In genomic region chr9:133536536-133536935, GRCh38 we compare ENCODE assay signal across 24 cellular contexts. TPM values are rescaled to one million over a fixed set of nuclear protein-coding genes. Genes with fewer than 3 reads are reported as not detected.
DNase-seq lines count a peak whose midpoint lies in the region; ATAC-seq, FAIRE-seq and TF ChIP-seq lines count a peak whose summit lies in the region.
"Had no signal": no experiment of that assay in that cellular context is flagged by ENCODE, and none has a peak within 500 bp of the region (broad histone marks: within the 10 kb centered on the region; RNA-seq: fewer than 3 reads in every experiment).

No MANE protein-coding gene starts in this region.

- H4K20me1 ChIP-seq in K562 (replicated peaks; ENCODE audit: control insufficient read depth, insufficient read depth, low read length), result peaks cover 27% of the 10 kb centered on the region
- no peaks in the 10 kb centered on the region for H4K20me1 ChIP-seq in smooth muscle cell (ENCODE audit: low read depth)

- peak overlapping the region; percentile 69 for H3K4me3 ChIP-seq in left ventricle myocardium inferior
- H3K4me3 ChIP-seq in heart right ventricle, result peak overlapping the region in 2 of 10 donors; percentile 59 to 60
- no peak overlapping the region for H3K4me3 ChIP-seq in K562
- H3K4me3 ChIP-seq in lower lobe of right lung, result peak overlapping the region; percentile 59
- H3K4me3 ChIP-seq in smooth muscle cell, result no peak overlapping the region
- H3K4me3 ChIP-seq: BLaER1 treated with 17β-estradiol and CSF1 and Interleukin-3, amounts not matched to agents 10 nM and 100 nM; GM23338 had no signal

- H3K9me1 ChIP-seq in K562 (ENCODE audit: control insufficient read depth, insufficient read depth, low read length), result no peaks in the 10 kb centered on the region

- H3K9ac ChIP-seq in K562 (ENCODE audit: insufficient read depth in 1 of 2, low read depth in 2 of 2, low read length in 2 of 2) (no peak overlapping the region; a peak in 1 of 4 replicates), smooth muscle cell (ENCODE audit: low read depth) (no peak overlapping the region)
- H3K9ac ChIP-seq: BLaER1 treated with 17β-estradiol and CSF1 and Interleukin-3, amounts not matched to agents 10 nM and 100 nM had no signal

- POLR2A ChIA-PET in K562 (lab: Yijun Ruan, JAX), result interaction anchor here (0.6 kb wide), 1 partner anchor 189 kb away, joined by 3 read pairs; the partner anchor contains the start of genes MED22 and RPL7A
- POLR2A ChIA-PET in activated CD4-positive, alpha-beta memory T cell treated with anti-CD3 and anti-CD28 coated beads for 36 hours (lab: Charles Lee), result no interaction called here

- H3K4me2 ChIP-seq in K562 (ENCODE audit: insufficient read depth, low read length) (no peak overlapping the region), smooth muscle cell (no peak overlapping the region)
- H3K4me2 ChIP-seq: GM23338 had no signal

- H3K4me1 ChIP-seq in left ventricle myocardium inferior (peaks cover 73% of the 10 kb centered on the region), heart right ventricle (peaks cover 23 to 72% (median 47%) of the 10 kb centered on the region in 9 donors), K562 (replicated peaks in 1 of 2; ENCODE audit: control insufficient read depth in 2 of 2, insufficient read depth in 2 of 2, low read length in 2 of 2) (peaks cover 0 to 42% of the 10 kb centered on the region in 2 experiments; a peak in 3 of 5 replicates), lower lobe of right lung (peaks cover 53% of the 10 kb centered on the region), smooth muscle cell (ENCODE audit: low read depth) (peaks cover 12% of the 10 kb centered on the region)

- ATAC-seq in heart right ventricle, result no peak
- ATAC-seq in K562, result no peak
- no peak for ATAC-seq in lower lobe of right lung
- ATAC-seq: CD8-positive, alpha-beta T cell; GM23338 had no signal

- TF ChIP-seq CTCF in left ventricle myocardium inferior (IDR thresholded peaks at IDR 0.05; ENCODE audit: borderline replicate concordance) (no peak), heart right ventricle (IDR thresholded peaks at IDR 0.05) (no peak), K562 (IDR thresholded peaks at IDR 0.05 in 2 of 3, conservative IDR thresholded peaks at IDR 0.05 in 1 of 3; ENCODE audit: insufficient read depth in 2 of 3, low read depth in 1 of 3, low read length in 3 of 3) (no peak), lower lobe of right lung (IDR thresholded peaks at IDR 0.05) (no peak), smooth muscle cell (IDR thresholded peaks at IDR 0.05; ENCODE audit: borderline replicate concordance, insufficient read depth, poor library complexity, severe bottlenecking) (no peak)

- H3K4me3 Mint-ChIP-seq in activated CD4-positive, alpha-beta memory T cell treated with anti-CD3 and anti-CD28 coated beads for 36 hours, result no peak overlapping the region
- H3K4me3 Mint-ChIP-seq: CD8-positive, alpha-beta T cell; GM23338; IgD-negative memory B cell had no signal

- CTCF ChIA-PET in K562 (lab: Yijun Ruan, JAX; ENCODE audit: low intra/inter-chr PET ratio), result no interaction called here
- CTCF ChIA-PET in activated CD4-positive, alpha-beta memory T cell treated with anti-CD3 and anti-CD28 coated beads for 36 hours (lab: Charles Lee), result no interaction called here

- TF ChIP-seq RAD21 in K562 (CRISPR knock-in tag; conservative IDR thresholded peaks at IDR 0.05 in 1 of 2, IDR thresholded peaks at IDR 0.05 in 1 of 2), result no peak

- no peaks in the 10 kb centered on the region for H3K36me3 Mint-ChIP-seq in activated CD4-positive, alpha-beta memory T cell treated with anti-CD3 and anti-CD28 coated beads for 36 hours
- H3K36me3 Mint-ChIP-seq: CD8-positive, alpha-beta T cell; IgD-negative memory B cell had no signal

- no peak overlapping the region for H3K27ac ChIP-seq in left ventricle myocardium inferior (replicated peaks)
- no peak overlapping the region for H3K27ac ChIP-seq in heart right ventricle
- no peak overlapping the region for H3K27ac ChIP-seq in K562 (ENCODE audit: extremely low read depth, low read depth, low read length)
- H3K27ac ChIP-seq in lower lobe of right lung, result no peak overlapping the region
- H3K27ac ChIP-seq in substantia nigra (ENCODE audit: low read depth, low read length, poor library complexity, severe bottlenecking), result peak overlapping the region; percentile 17
- H3K27ac ChIP-seq in smooth muscle cell (ENCODE audit: low read depth), result no peak overlapping the region
- H3K27ac ChIP-seq: 22Rv1; BLaER1 treated with 17β-estradiol and CSF1 and Interleukin-3, amounts not matched to agents 10 nM and 100 nM had no signal

- no peak overlapping the region for H3K27ac Mint-ChIP-seq in activated CD4-positive, alpha-beta memory T cell treated with anti-CD3 and anti-CD28 coated beads for 36 hours
- H3K27ac Mint-ChIP-seq: CD8-positive, alpha-beta T cell; GM23338; IgD-negative memory B cell had no signal

- no peak for TF ChIP-seq POLR2A in K562 (conservative IDR thresholded peaks at IDR 0.05)

- 91 to 98% methylated on average over 9 of the region's 9 CpGs for WGBS in heart right ventricle, 2 donors
- WGBS in K562 (ENCODE audit: insufficient coverage, low coverage, missing lambda C conversion rate), result 4% methylated on average over 7 of the region's 9 CpGs
- WGBS in smooth muscle cell (ENCODE audit: low lambda C conversion rate), result 96% methylated on average over 9 of the region's 9 CpGs

- H3K36me3 ChIP-seq in left ventricle myocardium inferior, result no peaks in the 10 kb centered on the region
- peaks cover 0 to 8% (median 0%) of the 10 kb centered on the region in 9 donors for H3K36me3 ChIP-seq in heart right ventricle
- H3K36me3 ChIP-seq in K562 (ENCODE audit: control insufficient read depth, insufficient read depth, low read length), result no peaks in the 10 kb centered on the region
- no peaks in the 10 kb centered on the region for H3K36me3 ChIP-seq in lower lobe of right lung
- H3K36me3 ChIP-seq in smooth muscle cell (ENCODE audit: low read depth), result no peaks in the 10 kb centered on the region
- H3K36me3 ChIP-seq: BLaER1 treated with 17β-estradiol and CSF1 and Interleukin-3, amounts not matched to agents 10 nM and 100 nM had no signal

- intact Hi-C loops in left ventricle myocardium inferior (cut with micrococcal nuclease), result loop anchor here (10.0 kb wide), 1 partner anchor 188 kb away; no protein-coding TSS in a partner anchor
- intact Hi-C loops in heart right ventricle (cut with DNase I), result loop anchor here in 2 of 10 donors (2.0 to 5.0 kb wide), 2 partner anchors 41 to 182 kb away; no protein-coding TSS in a partner anchor
- intact Hi-C loops in K562 (cut with micrococcal nuclease), result no loop called here
- intact Hi-C loops in lower lobe of right lung (cut with DNase I), result no loop called here
- intact Hi-C loops in activated CD4-positive, alpha-beta memory T cell treated with anti-CD3 and anti-CD28 coated beads for 36 hours (cut with micrococcal nuclease), result no loop called here

- in situ Hi-C loops in K562 (cut with MboI), result loop anchor here (5.0 kb wide), 1 partner anchor 196 kb away; no protein-coding TSS in a partner anchor

- H3K9me3 ChIP-seq in left ventricle myocardium inferior (replicated peaks) (no peaks in the 10 kb centered on the region), heart right ventricle (no peaks in the 10 kb centered on the region), K562 (replicated peaks; ENCODE audit: control insufficient read depth, insufficient read depth, low read depth, low read length) (no peaks in the 10 kb centered on the region), lower lobe of right lung (no peaks in the 10 kb centered on the region), smooth muscle cell (replicated peaks; ENCODE audit: low read depth) (no peaks in the 10 kb centered on the region)
- H3K9me3 ChIP-seq: BLaER1 treated with 17β-estradiol and CSF1 and Interleukin-3, amounts not matched to agents 10 nM and 100 nM had no signal

- BruUV-seq in K562 (replicated peaks; lab: Mats Ljungman, UMichigan), result no TSS peak

- H3K9me3 Mint-ChIP-seq in activated CD4-positive, alpha-beta memory T cell treated with anti-CD3 and anti-CD28 coated beads for 36 hours, result no peaks in the 10 kb centered on the region
- H3K9me3 Mint-ChIP-seq: CD8-positive, alpha-beta T cell; GM23338; IgD-negative memory B cell had no signal

- peaks cover 17% of the 10 kb centered on the region for H3K27me3 ChIP-seq in left ventricle myocardium inferior (ENCODE audit: low read depth)
- H3K27me3 ChIP-seq in heart right ventricle, result peaks cover 0 to 35% (median 0%) of the 10 kb centered on the region in 7 donors
- peaks cover 36 to 93% of the 10 kb centered on the region in 2 experiments; a peak in 4 of 5 replicates for H3K27me3 ChIP-seq in K562 (ENCODE audit: control insufficient read depth in 2 of 2, insufficient read depth in 2 of 2, low read length in 2 of 2)
- peaks cover 14% of the 10 kb centered on the region for H3K27me3 ChIP-seq in lower lobe of right lung (ENCODE audit: low read depth)
- no peaks in the 10 kb centered on the region for H3K27me3 ChIP-seq in smooth muscle cell (ENCODE audit: low read depth)

- no peak overlapping the region for H2AFZ ChIP-seq in K562 (ENCODE audit: low read depth, low read length)
- H2AFZ ChIP-seq in smooth muscle cell (ENCODE audit: low read depth), result no peak overlapping the region
- H2AFZ ChIP-seq: GM23338 had no signal

- no peak for FAIRE-seq in K562 (lab: Jason Lieb, UNC)
- FAIRE-seq: G401.6, GM12891, HTR-8/SVneo had no signal

- H3K27me3 Mint-ChIP-seq in activated CD4-positive, alpha-beta memory T cell treated with anti-CD3 and anti-CD28 coated beads for 36 hours, result peaks cover 24% of the 10 kb centered on the region

- TF ChIP-seq EP300 in K562 (IDR thresholded peaks at IDR 0.05; ENCODE audit: low read length), result no peak

- H3F3A ChIP-seq in smooth muscle cell (ENCODE audit: low read depth), result no peaks in the 10 kb centered on the region

- peaks cover 6% of the 10 kb centered on the region for H3K4me1 Mint-ChIP-seq in activated CD4-positive, alpha-beta memory T cell treated with anti-CD3 and anti-CD28 coated beads for 36 hours (ENCODE audit: low read depth)

- DNase-seq in left ventricle myocardium inferior (no peak), heart right ventricle (no peak), K562 (ENCODE audit: extremely low read depth in 1 of 4, low spot score in 3 of 4) (no peak), lower lobe of right lung (no peak), substantia nigra (lab: John Stamatoyannopoulos, UW) (peak in 2 of 49 donors; percentile 38 to 43), NCI-H1694 treated with DMSO at 0.1 percent for 48 hours (lab: John Stamatoyannopoulos, UW) (no peak), smooth muscle cell (lab: John Stamatoyannopoulos, UW; ENCODE audit: unreplicated experiment) (no peak)
- no peak for DNase-seq in activated CD4-positive, alpha-beta memory T cell treated with anti-CD3 and anti-CD28 coated beads for 36 hours
- DNase-seq: Calu3; CD8-positive, alpha-beta T cell; DMS 273 treated with DMSO at 0.1 percent for 48 hours; DMS53; DND-41; EL had no signal

- H3K79me2 ChIP-seq in K562 (ENCODE audit: control insufficient read depth, insufficient read depth, low read length) (no peaks in the 10 kb centered on the region), smooth muscle cell (ENCODE audit: low read depth) (peaks cover 4% of the 10 kb centered on the region)

RNA-seq across cellular contexts. Expression of gene ADAMTSL2, which starts 2.0 kb away (rescaled TPM):
- total RNA-seq in left ventricle myocardium inferior, result 6.0 TPM
- total RNA-seq in heart right ventricle, result 1 to 10 TPM; 2.0 to 9.1 (median 4.3) TPM
- polyA plus RNA-seq in heart right ventricle, result 1 to 10 TPM; 4.9 to 7.5 TPM
- total RNA-seq in K562 (2011; cell fraction: chromatin; rRNA removed; ENCODE audit: low replicate concordance), result 0.07 TPM in 1 of 2 replicates, not detected in the other
- not detected in 2 replicates for total RNA-seq in K562 (2011; cell fraction: nucleolus; rRNA removed)
- total RNA-seq in K562 (2011; cell fraction: nucleoplasm; rRNA removed), result not detected in 2 replicates
- total RNA-seq in K562 (2014; rRNA removed), result not detected in 2 replicates
- total RNA-seq in K562 (2014; rRNA removed; fragmentation: Illumina TruSeq; extraction: Trizol), result not detected in 2 replicates
- not detected in 2 replicates for total RNA-seq in K562 (2015; rRNA removed; fragmentation: Illumina TruSeq; extraction: Trizol)
- 0.04 TPM in 1 of 2 replicates, not detected in the other for total RNA-seq in K562 (2021)
- polyA plus RNA-seq in K562 (2011; rRNA removed), result not detected in 2 replicates
- polyA plus RNA-seq in K562 (2011; cell fraction: cytosol; rRNA removed), result 0.01 TPM in 1 of 2 replicates, not detected in the other
- not detected in 2 replicates for polyA plus RNA-seq in K562 (2011; cell fraction: nucleus; rRNA removed)
- 0.04 TPM in 1 of 2 replicates, not detected in the other for polyA plus RNA-seq in K562 (2012)
- not detected in 2 replicates for polyA plus RNA-seq in K562 (2014; fragmentation: Illumina TruSeq; extraction: Trizol)
- polyA plus RNA-seq in K562 (2014; fragmentation: Nextera tagmentation; extraction: Ambion mirVana), result not detected
- not detected in 2 replicates for polyA plus RNA-seq in K562 (2014; rRNA removed)
- polyA minus RNA-seq in K562 (2011; rRNA and poly(A)+ RNA removed), result not detected in 2 replicates
- polyA minus RNA-seq in K562 (2011; cell fraction: cytosol; rRNA and poly(A)+ RNA removed), result not detected in 2 replicates
- not detected in 2 replicates for polyA minus RNA-seq in K562 (2011; cell fraction: nucleus; rRNA and poly(A)+ RNA removed)
- total RNA-seq in lower lobe of right lung, result 10.1 TPM
- under 1 TPM; 0.05 to 0.07 TPM for total RNA-seq in activated CD4-positive, alpha-beta memory T cell treated with anti-CD3 and anti-CD28 coated beads for 36 hours
- 8.1 and 8.9 TPM in 2 replicates for total RNA-seq in smooth muscle cell
- polyA plus RNA-seq in smooth muscle cell, result 8.9 and 10.5 TPM in 2 replicates
- polyA plus RNA-seq: AG04450, IgD-negative memory B cell had no signal

RNA-seq across cellular contexts. Expression of gene MYMK, which starts 11.8 kb away (rescaled TPM):
- total RNA-seq in left ventricle myocardium inferior (not detected), heart right ventricle (not detected), K562 (2014; rRNA removed) (not detected in 2 replicates), K562 (2014; rRNA removed; fragmentation: Illumina TruSeq; extraction: Trizol) (not detected in 2 replicates), K562 (2015; rRNA removed; fragmentation: Illumina TruSeq; extraction: Trizol) (not detected in 2 replicates), K562 (2021) (not detected in 2 replicates), lower lobe of right lung (not detected), smooth muscle cell (not detected in 2 replicates)
- polyA plus RNA-seq in heart right ventricle (not detected), K562 (2011; rRNA removed) (not detected in 2 replicates), K562 (2014; fragmentation: Illumina TruSeq; extraction: Trizol) (not detected in 2 replicates), K562 (2014; fragmentation: Nextera tagmentation; extraction: Ambion mirVana) (not detected), K562 (2014; rRNA removed) (not detected in 2 replicates), smooth muscle cell (not detected in 2 replicates)
- total RNA-seq in K562 (2011; cell fraction: chromatin; rRNA removed; ENCODE audit: low replicate concordance), result not detected in 2 replicates
- total RNA-seq in K562 (2011; cell fraction: nucleolus; rRNA removed), result not detected in 2 replicates
- total RNA-seq in K562 (2011; cell fraction: nucleoplasm; rRNA removed), result not detected in 2 replicates
- polyA plus RNA-seq in K562 (2011; cell fraction: cytosol; rRNA removed), result not detected in 2 replicates
- polyA plus RNA-seq in K562 (2011; cell fraction: nucleus; rRNA removed), result not detected in 2 replicates
- not detected in 2 replicates for polyA plus RNA-seq in K562 (2012)
- not detected in 2 replicates for polyA minus RNA-seq in K562 (2011; rRNA and poly(A)+ RNA removed)
- polyA minus RNA-seq in K562 (2011; cell fraction: cytosol; rRNA and poly(A)+ RNA removed), result not detected in 2 replicates
- not detected in 2 replicates for polyA minus RNA-seq in K562 (2011; cell fraction: nucleus; rRNA and poly(A)+ RNA removed)
- total RNA-seq in activated CD4-positive, alpha-beta memory T cell treated with anti-CD3 and anti-CD28 coated beads for 36 hours, result not detected
- total RNA-seq: A673; Calu3; CD8-positive, alpha-beta T cell; GM23338; H7 had no signal
- polyA plus RNA-seq: AG04450, GM23338, IgD-negative memory B cell had no signal

RNA-seq across cellular contexts. Expression of gene SLC2A6, which starts 57.6 kb away (rescaled TPM):
- total RNA-seq in left ventricle myocardium inferior (2.0 TPM), heart right ventricle (1 to 10 TPM; 1.3 to 7.0 (median 2.2) TPM), K562 (2014; rRNA removed) (0.09 and 0.41 TPM in 2 replicates), K562 (2014; rRNA removed; fragmentation: Illumina TruSeq; extraction: Trizol) (0.04 and 0.06 TPM in 2 replicates), K562 (2015; rRNA removed; fragmentation: Illumina TruSeq; extraction: Trizol) (0.04 TPM in 1 of 2 replicates, not detected in the other), K562 (2021) (0.16 and 0.38 TPM in 2 replicates), lower lobe of right lung (10.5 TPM), smooth muscle cell (12.7 and 13.8 TPM in 2 replicates)
- polyA plus RNA-seq in heart right ventricle (1 to 10 TPM; 4.9 to 5.6 TPM), K562 (2011; rRNA removed) (0.08 and 0.22 TPM in 2 replicates), K562 (2014; fragmentation: Illumina TruSeq; extraction: Trizol) (not detected in 2 replicates), K562 (2014; fragmentation: Nextera tagmentation; extraction: Ambion mirVana) (not detected), K562 (2014; rRNA removed) (0.27 and 0.39 TPM in 2 replicates), smooth muscle cell (21.0 and 28.3 TPM in 2 replicates)
- total RNA-seq in K562 (2011; cell fraction: chromatin; rRNA removed; ENCODE audit: low replicate concordance), result 0.32 and 1.7 TPM in 2 replicates
- total RNA-seq in K562 (2011; cell fraction: nucleolus; rRNA removed), result 1.2 and 1.8 TPM in 2 replicates
- 0.53 and 1.3 TPM in 2 replicates for total RNA-seq in K562 (2011; cell fraction: nucleoplasm; rRNA removed)
- 0.19 and 0.58 TPM in 2 replicates for polyA plus RNA-seq in K562 (2011; cell fraction: cytosol; rRNA removed)
- 0.32 and 0.61 TPM in 2 replicates for polyA plus RNA-seq in K562 (2011; cell fraction: nucleus; rRNA removed)
- 0.17 and 0.24 TPM in 2 replicates for polyA plus RNA-seq in K562 (2012)
- polyA minus RNA-seq in K562 (2011; rRNA and poly(A)+ RNA removed), result 0.09 and 0.21 TPM in 2 replicates
- polyA minus RNA-seq in K562 (2011; cell fraction: cytosol; rRNA and poly(A)+ RNA removed), result 0.48 and 0.64 TPM in 2 replicates
- polyA minus RNA-seq in K562 (2011; cell fraction: nucleus; rRNA and poly(A)+ RNA removed), result 0.81 and 1.4 TPM in 2 replicates
- 1 to 10 TPM; 2.2 to 2.6 TPM for total RNA-seq in activated CD4-positive, alpha-beta memory T cell treated with anti-CD3 and anti-CD28 coated beads for 36 hours

Comparison
In these comparisons a context has a peak if more than half of its experiments do, and no peak if none do; other contexts are left out.
1. H3K4me3 ChIP-seq: peak in left ventricle myocardium inferior (single experiment) and lower lobe of right lung (single experiment); none in K562 (single experiment) and smooth muscle cell (single experiment).